8 cellular contexts compared by ENCODE assay signal in genomic region chr4:26022346-26022891, GRCh38.
DNase-seq lines count a peak whose midpoint lies in the region; ATAC-seq and TF ChIP-seq lines count a peak whose summit lies in the region.

No MANE protein-coding gene starts in this region.

- H3K4me1 ChIP-seq in SK-N-SH (ENCODE audit: control insufficient read depth in 1 of 2, insufficient read depth in 2 of 2, low read depth in 1 of 2, low read length in 1 of 2): peaks cover 0 to 7% of the 10 kb centered on the region in 2 experiments; a peak in 2 of 4 replicates
- no peaks in the 10 kb centered on the region for H3K4me1 ChIP-seq in right cardiac atrium (ENCODE audit: control insufficient read depth, insufficient read depth, low read length)
- H3K4me1 ChIP-seq in uterus: peaks cover 0 to 16% of the 10 kb centered on the region in 2 donors
- H3K4me1 ChIP-seq in neural progenitor cell: no peaks in the 10 kb centered on the region

- no peak for TF ChIP-seq CTCF in SK-N-SH (IDR thresholded peaks at IDR 0.05)
- no peak for TF ChIP-seq CTCF in uterus (IDR thresholded peaks at IDR 0.05)
- no peak for TF ChIP-seq CTCF in neural progenitor cell (IDR thresholded peaks at IDR 0.05)

- no peaks in the 10 kb centered on the region for H3K27me3 ChIP-seq in SK-N-SH (ENCODE audit: insufficient read depth)
- H3K27me3 ChIP-seq in right cardiac atrium (ENCODE audit: control insufficient read depth, insufficient read depth): no peaks in the 10 kb centered on the region
- H3K27me3 ChIP-seq in uterus: no peaks in the 10 kb centered on the region
- H3K27me3 ChIP-seq in neural progenitor cell: no peaks in the 10 kb centered on the region

- H3K9ac ChIP-seq in SK-N-SH: no peak overlapping the region
- no peak overlapping the region for H3K9ac ChIP-seq in neural progenitor cell

- intact Hi-C loops in right cardiac atrium (cut with DNase I): loop anchor here in 1 of 4 donors (10.0 kb wide), 1 partner anchor 392 kb away; no protein-coding TSS in a partner anchor
- intact Hi-C loops in uterus (cut with DNase I; ENCODE audit: low total_unique reads): no loop called here

- no peaks in the 10 kb centered on the region for H4K20me1 ChIP-seq in SK-N-SH (ENCODE audit: insufficient read depth)
- H4K20me1 ChIP-seq in neural progenitor cell (ENCODE audit: low read depth): no peaks in the 10 kb centered on the region

- H3K9me3 ChIP-seq in SK-N-SH (no peaks in the 10 kb centered on the region), right cardiac atrium (ENCODE audit: control insufficient read depth, low read length) (no peaks in the 10 kb centered on the region), uterus (no peaks in the 10 kb centered on the region), neural progenitor cell (ENCODE audit: low read depth) (no peaks in the 10 kb centered on the region)

- peak overlapping the region; percentile 39; the same call in 1 of the 2 replicates for H3K4me2 ChIP-seq in SK-N-SH
- no peak overlapping the region for H3K4me2 ChIP-seq in neural progenitor cell

- no peak overlapping the region for H3K27ac ChIP-seq in SK-N-SH (ENCODE audit: low read depth in 2 of 2, low read length in 1 of 2)
- no peak overlapping the region for H3K27ac ChIP-seq in right cardiac atrium (ENCODE audit: low read length)
- peak overlapping the region; percentile 54 to 62 for H3K27ac ChIP-seq in uterus
- H3K27ac ChIP-seq in neural progenitor cell: no peak overlapping the region

- H3K9me2 ChIP-seq in SK-N-SH: no peaks in the 10 kb centered on the region

- H3K4me3 ChIP-seq in SK-N-SH (ENCODE audit: low read depth in 2 of 2, low read length in 1 of 2) (peak overlapping the region in 1 of 2 experiments; percentile 33; a peak in 1 of 4 replicates), right cardiac atrium (ENCODE audit: low read length) (no peak overlapping the region), uterus (no peak overlapping the region), neural progenitor cell (no peak overlapping the region)

- whole genome bisulfite sequencing in SK-N-SH (ENCODE audit: low lambda C conversion rate): 49% methylated on average over 6 of the region's 6 CpGs
- 43% methylated on average over 6 of the region's 6 CpGs for WGBS in right cardiac atrium

- POLR2A ChIA-PET in SK-N-SH (lab: Yijun Ruan, JAX): no interaction called here

- H3K9me3 Mint-ChIP-seq in neural progenitor cell: no peaks in the 10 kb centered on the region

- H3K79me2 ChIP-seq in SK-N-SH (ENCODE audit: insufficient read depth) (no peaks in the 10 kb centered on the region), neural progenitor cell (ENCODE audit: low read depth) (no peaks in the 10 kb centered on the region)

- H3K36me3 ChIP-seq in SK-N-SH (replicated peaks in 1 of 2; ENCODE audit: control insufficient read depth in 1 of 2, insufficient read depth in 2 of 2, low read length in 1 of 2) (no peaks in the 10 kb centered on the region), uterus (no peaks in the 10 kb centered on the region), neural progenitor cell (no peaks in the 10 kb centered on the region)

- TF ChIP-seq RAD21 in SK-N-SH (IDR thresholded peaks at IDR 0.05; ENCODE audit: low read length): no peak

- no peaks in the 10 kb centered on the region for H3F3A ChIP-seq in SK-N-SH (replicated peaks; ENCODE audit: insufficient read depth)
- no peaks in the 10 kb centered on the region for H3F3A ChIP-seq in neural progenitor cell (ENCODE audit: low read depth)

- CTCF ChIA-PET in SK-N-SH (lab: Yijun Ruan, JAX): interaction anchor here (0.8 to 1.5 kb wide), 4 partner anchors 24 to 388 kb away, joined by 3 read pairs; no protein-coding TSS in a partner anchor

- no peaks in the 10 kb centered on the region for H3K27me3 Mint-ChIP-seq in neural progenitor cell (ENCODE audit: insufficient read depth, low read depth)

- H3K4me3 Mint-ChIP-seq in neural progenitor cell: no peak overlapping the region

- DNase-seq in SK-N-SH: no peak
- DNase-seq in SK-MEL-5 (ENCODE audit: low read depth, low spot score): peak; percentile 17
- peak in 1 of 3 donors; percentile 56 for DNase-seq in right cardiac atrium
- DNase-seq in uterus: no peak
- DNase-seq in neural progenitor cell (ENCODE audit: low spot score): no peak
- DNase-seq in activated T-cell treated with anti-CD3 and anti-CD28 coated beads for 4 hours: no peak

- no peak for TF ChIP-seq EP300 in SK-N-SH (IDR thresholded peaks at IDR 0.05; ENCODE audit: borderline replicate concordance in 1 of 2, low read depth in 1 of 2, low read length in 1 of 2)

- no peak for ATAC-seq in SK-N-SH treated with all-trans-retinoic acid at 6 μM for 48 hours
- ATAC-seq in right cardiac atrium: peak; percentile 24 to 54
- no peak for ATAC-seq in HG03565 (IDR thresholded peaks at IDR 0.05; ENCODE audit: unreplicated experiment)

- H3K4me1 Mint-ChIP-seq in neural progenitor cell: no peaks in the 10 kb centered on the region

- H3K27ac Mint-ChIP-seq in neural progenitor cell: no peak overlapping the region

- no peak for TF ChIP-seq POLR2A in uterus (IDR thresholded peaks at IDR 0.05)

- H3K36me3 Mint-ChIP-seq in neural progenitor cell: no peaks in the 10 kb centered on the region

- in situ Hi-C loops in SK-MEL-5 (cut with HindIII; ENCODE audit: low pct_unique_long_range_greater_than_20kb, low sequenced_read_pairs): no loop called here

- no peak overlapping the region for H2AFZ ChIP-seq in SK-N-SH (ENCODE audit: low read depth)
- no peak overlapping the region for H2AFZ ChIP-seq in neural progenitor cell (replicated peaks)

TF ChIP-seq in SK-N-SH, 30 proteins besides CTCF, POLR2A, EP300 and RAD21 (continues in another document):
- TF ChIP-seq RCOR1 (IDR thresholded peaks at IDR 0.05; ENCODE audit: low read length) (no peak), REST (IDR thresholded peaks at IDR 0.05; ENCODE audit: low read depth, low read length) (no peak), SMC3 (IDR thresholded peaks at IDR 0.05; ENCODE audit: low read depth, low read length) (no peak), NRF1 (IDR thresholded peaks at IDR 0.05; ENCODE audit: low read depth, low read length) (no peak)

TF ChIP-seq in SK-N-SH treated with all-trans-retinoic acid at 6 μM for 48 hours, 23 proteins besides CTCF, POLR2A, EP300 and RAD21 (continues in another document):
- TF ChIP-seq TSHZ2 (CRISPR knock-in tag; IDR thresholded peaks at IDR 0.05) (no peak), CSDC2 (CRISPR knock-in tag; IDR thresholded peaks at IDR 0.05) (no peak), BACH2 (CRISPR knock-in tag; IDR thresholded peaks at IDR 0.05; ENCODE audit: borderline replicate concordance) (no peak), OSR1 (CRISPR knock-in tag; IDR thresholded peaks at IDR 0.05) (no peak), ZNF8 (CRISPR knock-in tag; IDR thresholded peaks at IDR 0.05) (no peak), ZNF70 (CRISPR knock-in tag; IDR thresholded peaks at IDR 0.05) (no peak), ZNF565 (CRISPR knock-in tag; conservative IDR thresholded peaks at IDR 0.05; ENCODE audit: low read depth) (no peak), ZC3H10 (CRISPR knock-in tag; IDR thresholded peaks at IDR 0.05) (no peak), ESRRG (CRISPR knock-in tag; IDR thresholded peaks at IDR 0.05) (no peak), ZFP3 (CRISPR knock-in tag; IDR thresholded peaks at IDR 0.05) (no peak), ZFP30 (CRISPR knock-in tag; IDR thresholded peaks at IDR 0.05) (no peak), ARNTL (CRISPR knock-in tag; IDR thresholded peaks at IDR 0.05; ENCODE audit: borderline replicate concordance, low read depth) (no peak), ISL1 (CRISPR knock-in tag; IDR thresholded peaks at IDR 0.05) (no peak), CSRNP3 (CRISPR knock-in tag; IDR thresholded peaks at IDR 0.05) (no peak), SNAI2 (CRISPR knock-in tag; IDR thresholded peaks at IDR 0.05) (no peak), TCF4 (CRISPR knock-in tag; IDR thresholded peaks at IDR 0.05; ENCODE audit: borderline replicate concordance) (no peak), RARB (CRISPR knock-in tag; IDR thresholded peaks at IDR 0.05) (no peak), GLIS3 (CRISPR knock-in tag; IDR thresholded peaks at IDR 0.05) (no peak)

Comparison
In these comparisons a context has a peak if more than half of its experiments do, and no peak if none do; other contexts are left out.
1. H3K27ac ChIP-seq: peak in uterus (2 of 2); none in SK-N-SH (0 of 2), right cardiac atrium (single experiment) and neural progenitor cell (single experiment).
2. ATAC-seq: peak in right cardiac atrium (2 of 2); none in SK-N-SH treated with all-trans-retinoic acid at 6 μM for 48 hours (single experiment) and HG03565 (single experiment).